ENCODE assay signal across 12 cellular contexts in the genomic region with DNA sequence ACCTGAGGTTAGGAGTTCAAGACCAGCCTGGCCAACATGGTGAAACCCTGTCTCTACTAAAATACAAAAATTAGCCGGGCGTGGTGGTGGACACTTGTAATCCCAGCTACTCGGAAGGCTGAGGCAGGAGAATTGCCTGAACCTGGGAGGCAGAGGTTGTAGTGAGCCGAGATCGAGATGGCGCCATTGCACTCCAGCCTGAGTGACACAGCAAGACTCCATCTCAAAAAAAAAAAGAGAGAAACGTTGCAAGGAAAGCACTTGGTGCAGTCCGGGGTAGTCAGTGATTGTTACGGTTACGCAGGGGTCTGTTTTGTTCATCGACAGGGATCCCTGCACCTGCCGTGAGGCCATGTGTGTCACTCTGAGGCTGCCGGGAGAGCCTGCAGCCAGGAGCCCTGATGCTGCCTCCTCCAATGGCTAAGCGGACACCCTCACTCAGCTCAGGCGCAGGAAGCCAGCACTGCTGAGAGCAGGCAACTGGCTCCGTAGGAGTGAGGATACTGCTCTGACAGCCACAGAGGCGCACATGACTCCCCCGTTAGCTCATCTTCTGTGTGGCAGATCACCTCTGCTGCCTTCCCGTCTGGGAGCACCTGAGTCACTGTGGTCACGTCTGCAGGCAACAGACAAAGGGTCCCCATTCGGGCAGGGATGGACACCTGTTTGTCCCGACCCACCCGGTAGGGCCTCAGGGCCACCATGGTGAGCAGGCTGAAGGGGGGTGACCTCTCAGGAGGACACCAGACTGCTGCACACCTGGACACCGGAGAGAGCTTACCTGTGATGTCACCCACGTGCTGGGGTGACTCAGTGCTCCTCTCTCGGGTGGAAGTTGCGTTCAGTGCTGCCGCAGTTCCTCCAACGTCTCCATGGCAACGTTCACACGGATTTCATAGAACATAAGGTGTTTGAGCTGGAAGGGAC.
DNase-seq lines count a peak whose midpoint lies in the region; ATAC-seq lines count a peak whose summit lies in the region.
"Had no signal": no experiment of that assay in that cellular context is flagged by ENCODE, and none has a peak within 500 bp of the region (broad histone marks: within the 10 kb centered on the region; RNA-seq: fewer than 3 reads in every experiment).

No MANE protein-coding gene starts in this region.

- no peak overlapping the region for H3K4me3 Mint-ChIP-seq in stimulated activated naive CD8-positive, alpha-beta T cell treated with anti-CD3 and anti-CD28 coated beads, Interleukin-15, amount 100 ng/mL, for 72 hours
- H3K4me3 Mint-ChIP-seq: stimulated activated naive CD8-positive, alpha-beta T cell treated with anti-CD3 and anti-CD28 coated beads, Interleukin-15, Interleukin-2, amounts not matched to agents 100 ng/mL and 50 ng/mL, for 24 hours had no signal

- H3K9me3 Mint-ChIP-seq in stimulated activated naive CD8-positive, alpha-beta T cell treated with anti-CD3 and anti-CD28 coated beads, Interleukin-15, amount 100 ng/mL, for 72 hours = no peaks in the 10 kb centered on the region
- H3K9me3 Mint-ChIP-seq: CD4-positive, CD25-positive, alpha-beta regulatory T cell; stimulated activated naive CD8-positive, alpha-beta T cell treated with anti-CD3 and anti-CD28 coated beads, Interleukin-15, Interleukin-2, amounts not matched to agents 100 ng/mL and 50 ng/mL, for 24 hours had no signal

- DNase-seq in stimulated activated naive CD8-positive, alpha-beta T cell treated with anti-CD3 and anti-CD28 coated beads, Interleukin-15, Interleukin-2, amounts not matched to agents 100 U/mL and 50 U/mL, for 24 hours = no peak
- DNase-seq in stimulated activated naive CD8-positive, alpha-beta T cell treated with anti-CD3 and anti-CD28 coated beads, Interleukin-15, amount 100 ng/mL, for 72 hours = no peak
- DNase-seq in SW480 (ENCODE audit: low spot score) (peak; percentile 44), inferior parietal cortex (ENCODE audit: extremely low spot score) (peak; percentile 71)
- no peak for DNase-seq in stimulated activated CD4-positive, alpha-beta T cell treated with anti-CD3 and anti-CD28 coated beads, Interleukin-2, amount 100 ng/mL, for 24 hours
- DNase-seq: CD4-positive, CD25-positive, alpha-beta regulatory T cell; MG63 had no signal

- ATAC-seq in stimulated activated naive CD8-positive, alpha-beta T cell treated with anti-CD3 and anti-CD28 coated beads, Interleukin-15, Interleukin-2, amounts not matched to agents 100 U/mL and 50 U/mL, for 24 hours = peak; percentile 22
- ATAC-seq in stimulated activated naive CD8-positive, alpha-beta T cell treated with anti-CD3 and anti-CD28 coated beads, Interleukin-15, amount 100 ng/mL, for 72 hours = no peak
- no peak for ATAC-seq in GM21737 (IDR thresholded peaks at IDR 0.05; ENCODE audit: unreplicated experiment)
- ATAC-seq in HG02973 (IDR thresholded peaks at IDR 0.05; ENCODE audit: unreplicated experiment) = no peak
- ATAC-seq: HCT116, left lobe of liver had no signal

- H3K27ac Mint-ChIP-seq in stimulated activated naive CD8-positive, alpha-beta T cell treated with anti-CD3 and anti-CD28 coated beads, Interleukin-15, amount 100 ng/mL, for 72 hours = no peak overlapping the region
- H3K27ac Mint-ChIP-seq: CD4-positive, CD25-positive, alpha-beta regulatory T cell; stimulated activated naive CD8-positive, alpha-beta T cell treated with anti-CD3 and anti-CD28 coated beads, Interleukin-15, Interleukin-2, amounts not matched to agents 100 ng/mL and 50 ng/mL, for 24 hours had no signal

- peaks cover 6% of the 10 kb centered on the region for H3K27me3 Mint-ChIP-seq in stimulated activated naive CD8-positive, alpha-beta T cell treated with anti-CD3 and anti-CD28 coated beads, Interleukin-15, amount 100 ng/mL, for 72 hours
- H3K27me3 Mint-ChIP-seq: stimulated activated naive CD8-positive, alpha-beta T cell treated with anti-CD3 and anti-CD28 coated beads, Interleukin-15, Interleukin-2, amounts not matched to agents 100 ng/mL and 50 ng/mL, for 24 hours had no signal

- H3K4me1 Mint-ChIP-seq in stimulated activated naive CD8-positive, alpha-beta T cell treated with anti-CD3 and anti-CD28 coated beads, Interleukin-15, amount 100 ng/mL, for 72 hours = peaks cover 21% of the 10 kb centered on the region

Comparison
In these comparisons a context has a peak if more than half of its experiments do, and no peak if none do; other contexts are left out.
1. DNase-seq: peak in SW480 (single experiment) and inferior parietal cortex (single experiment); none in stimulated activated naive CD8-positive, alpha-beta T cell treated with anti-CD3 and anti-CD28 coated beads, Interleukin-15, Interleukin-2, amounts not matched to agents 100 U/mL and 50 U/mL, for 24 hours (single experiment), stimulated activated naive CD8-positive, alpha-beta T cell treated with anti-CD3 and anti-CD28 coated beads, Interleukin-15, amount 100 ng/mL, for 72 hours (0 of 2) and stimulated activated CD4-positive, alpha-beta T cell treated with anti-CD3 and anti-CD28 coated beads, Interleukin-2, amount 100 ng/mL, for 24 hours (0 of 2).